Comparison of ENCODE assay signal across 1 cellular context in genomic region chr10:26372513-26373354, GRCh38.
A peak's percentile ranks its signal among the peaks of the same experiment; 100 is the strongest.
TF ChIP-seq lines count a peak whose summit lies in the region.

No MANE protein-coding gene starts in this region.

TF ChIP-seq in GM12878, 131 proteins besides CTCF, POLR2A, EP300 and RAD21 (continued from another document and continues in another):
- TF ChIP-seq ZBTB4 (CRISPR knock-in tag; IDR thresholded peaks at IDR 0.05) (no peak), MYB (IDR thresholded peaks at IDR 0.05; ENCODE audit: borderline replicate concordance, low read depth, low read length) (no peak), ATF7 (IDR thresholded peaks at IDR 0.05; ENCODE audit: low read depth) (peak; percentile 94), TAF1 (IDR thresholded peaks at IDR 0.05; ENCODE audit: borderline replicate concordance, low read depth, low read length) (peak; percentile 12; the same call in 1 of the 2 replicates), ESRRA (IDR thresholded peaks at IDR 0.05; ENCODE audit: low read length) (no peak), RUNX3 (IDR thresholded peaks at IDR 0.05; ENCODE audit: low read length) (peak; percentile 74), ZNF622 (IDR thresholded peaks at IDR 0.05) (no peak), NR2C2 (IDR thresholded peaks at IDR 0.05; ENCODE audit: borderline replicate concordance, control insufficient read depth, insufficient read length, low read depth) (no peak), MXI1 (IDR thresholded peaks at IDR 0.05; ENCODE audit: low read depth, low read length) (no peak), CUX1 (IDR thresholded peaks at IDR 0.05; ENCODE audit: insufficient replicate concordance, low read depth, low read length) (no peak), MTA3 (IDR thresholded peaks at IDR 0.05; ENCODE audit: borderline replicate concordance, low read length) (peak; percentile 87; the same call in 1 of the 2 replicates), SKIL (IDR thresholded peaks at IDR 0.05; ENCODE audit: low read depth, poor library complexity, severe bottlenecking) (peak; percentile 41), CREM (IDR thresholded peaks at IDR 0.05; ENCODE audit: low read depth) (peak; percentile 81), CHD2 (IDR thresholded peaks at IDR 0.05; ENCODE audit: borderline replicate concordance, low read depth, low read length) (no peak), YY1 (IDR thresholded peaks at IDR 0.05; ENCODE audit: low read depth, low read length) (0 out of 2 replicates have a peak, but pooled peaks have one; percentile 18), POLR2AphosphoS5 (IDR thresholded peaks at IDR 0.05; ENCODE audit: low read length) (0 out of 2 replicates have a peak, but pooled peaks have one; percentile 42), LARP7 (IDR thresholded peaks at IDR 0.05) (no peak), MAX (IDR thresholded peaks at IDR 0.05; ENCODE audit: low read depth, low read length) (no peak), KAT2A (conservative IDR thresholded peaks at IDR 0.05; ENCODE audit: control insufficient read depth, low read depth, low read length) (no peak), IKZF2 (IDR thresholded peaks at IDR 0.05) (peak; percentile 97), CBX3 (IDR thresholded peaks at IDR 0.05; ENCODE audit: borderline replicate concordance, low read depth) (no peak), MLLT1 (IDR thresholded peaks at IDR 0.05) (0 out of 2 replicates have a peak, but pooled peaks have one; percentile 36), PKNOX1 (IDR thresholded peaks at IDR 0.05) (peak; percentile 46), JUND (IDR thresholded peaks at IDR 0.05; ENCODE audit: low read depth, low read length) (no peak), IKZF1 (conservative IDR thresholded peaks at IDR 0.05) (peak; percentile 93), ZNF592 (IDR thresholded peaks at IDR 0.05) (no peak), SP1 (IDR thresholded peaks at IDR 0.05; ENCODE audit: low read depth, low read length) (no peak), ASH2L (IDR thresholded peaks at IDR 0.05; ENCODE audit: borderline replicate concordance, low read depth) (no peak), ZBTB40 (IDR thresholded peaks at IDR 0.05; ENCODE audit: borderline replicate concordance) (no peak), ZBED1 (IDR thresholded peaks at IDR 0.05; ENCODE audit: borderline replicate concordance) (peak; percentile 87; the same call in 1 of the 2 replicates), TCF7 (IDR thresholded peaks at IDR 0.05; ENCODE audit: borderline replicate concordance) (no peak; the same call in 1 of the 2 replicates), EGR1 (IDR thresholded peaks at IDR 0.05; ENCODE audit: borderline replicate concordance in 1 of 2, low read depth in 2 of 2, low read length in 2 of 2) (no peak), DPF2 (IDR thresholded peaks at IDR 0.05) (peak; percentile 77; the same call in 1 of the 2 replicates), CHD1 (IDR thresholded peaks at IDR 0.05; ENCODE audit: low read depth, low read length) (no peak)
